Comparison of ENCODE assay signal across 23 cellular contexts in the genomic region with DNA sequence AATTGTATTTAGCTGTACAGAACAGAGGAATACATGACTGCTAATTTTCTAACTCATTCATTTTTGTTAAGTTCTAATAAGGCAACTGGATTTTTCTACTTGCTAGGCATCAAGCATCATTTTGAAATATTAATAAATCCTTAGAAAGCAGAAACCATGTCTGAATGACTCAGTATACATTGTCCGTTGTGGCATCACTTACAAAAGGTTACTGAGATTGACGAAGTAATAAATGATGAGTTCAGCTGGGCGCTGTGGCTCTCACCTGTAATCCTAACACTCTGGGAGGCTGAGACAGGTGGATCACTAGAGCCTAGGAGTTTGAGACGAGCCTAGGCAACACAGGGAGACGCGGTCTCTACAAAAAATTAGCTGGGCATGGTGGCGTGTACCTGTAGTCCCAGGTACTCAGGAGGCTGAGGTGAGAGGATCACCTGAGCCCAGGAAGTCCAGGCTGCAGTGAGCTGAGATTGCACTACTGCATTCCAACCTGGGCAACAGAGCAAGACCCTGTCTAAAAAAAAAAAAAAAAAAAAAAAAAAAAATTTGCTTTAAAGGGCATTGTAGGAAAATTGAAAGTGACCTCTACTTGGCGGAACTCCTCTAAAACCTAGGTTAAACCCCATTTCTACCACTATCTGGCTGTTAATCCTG. TPM values are rescaled to one million over a fixed set of nuclear protein-coding genes. Genes with fewer than 3 reads are reported as not detected.
DNase-seq lines count a peak whose midpoint lies in the region; ATAC-seq and TF ChIP-seq lines count a peak whose summit lies in the region.
"Had no signal": no experiment of that assay in that cellular context is flagged by ENCODE, and none has a peak within 500 bp of the region (broad histone marks: within the 10 kb centered on the region; RNA-seq: fewer than 3 reads in every experiment).

No MANE protein-coding gene starts in this region.

- H3K36me3 ChIP-seq in heart right ventricle (no peaks in the 10 kb centered on the region), ascending aorta (no peaks in the 10 kb centered on the region), iPS-18a (ENCODE audit: control insufficient read depth, low read depth, low read length) (no peaks in the 10 kb centered on the region)
- H3K36me3 ChIP-seq: neural progenitor cell, thyroid gland, WERI-Rb-1 had no signal

- H3K27ac ChIP-seq in heart right ventricle (peak overlapping the region in 6 of 10 donors; percentile 37 to 74 (median 51)), ascending aorta (peak overlapping the region; percentile 18 to 29), iPS-18a (ENCODE audit: low read length) (peak overlapping the region; percentile 80)
- H3K27ac ChIP-seq: body of pancreas, neural progenitor cell, thyroid gland, WERI-Rb-1 had no signal

- H3K4me3 Mint-ChIP-seq in activated naive CD8-positive, alpha-beta T cell treated with anti-CD3 and anti-CD28 coated beads for 36 hours = no peak overlapping the region
- no peak overlapping the region for H3K4me3 Mint-ChIP-seq in stimulated activated memory B cell treated with anti-CD40 and anti-IgM and Interleukin-4, amounts not matched to agents 10 μg/mL and 1 μg/mL and 100 μg/mL, for 72 hours
- H3K4me3 Mint-ChIP-seq: activated CD4-positive, alpha-beta memory T cell treated with anti-CD3 and anti-CD28 coated beads for 36 hours had no signal

- intact Hi-C loops in heart right ventricle (cut with DNase I) = loop anchor here in 2 of 10 donors (5.0 to 10.0 kb wide), 2 partner anchors 39 to 52 kb away; no protein-coding TSS in a partner anchor
- intact Hi-C loops in cardiac septum (cut with DNase I) = loop anchor here (5.0 kb wide), 1 partner anchor 39 kb away; no protein-coding TSS in a partner anchor
- intact Hi-C loops in ascending aorta (cut with DNase I) = no loop called here

- ATAC-seq in heart right ventricle (no peak), GM21515 (IDR thresholded peaks at IDR 0.05; ENCODE audit: unreplicated experiment) (no peak), HG02981 (IDR thresholded peaks at IDR 0.05; ENCODE audit: unreplicated experiment) (no peak)
- no peak for ATAC-seq in stimulated activated memory B cell treated with anti-CD40 and anti-IgM and Interleukin-4, amounts not matched to agents 10 μg/mL and 1 μg/mL and 100 μg/mL, for 72 hours
- ATAC-seq: body of pancreas had no signal

- no peak overlapping the region for H3K4me3 ChIP-seq in heart right ventricle
- no peak overlapping the region for H3K4me3 ChIP-seq in ascending aorta
- H3K4me3 ChIP-seq in iPS-18a (ENCODE audit: low read length) = no peak overlapping the region
- H3K4me3 ChIP-seq: body of pancreas, neural progenitor cell, thyroid gland had no signal

- H3K4me1 ChIP-seq in heart right ventricle (peaks cover 12 to 81% (median 56%) of the 10 kb centered on the region in 9 donors), ascending aorta (peaks cover 3 to 21% of the 10 kb centered on the region in 2 donors), iPS-18a (ENCODE audit: control insufficient read depth, low read depth, low read length) (peaks cover 23% of the 10 kb centered on the region)
- H3K4me1 ChIP-seq: body of pancreas, thyroid gland had no signal

- no peaks in the 10 kb centered on the region for H3K4me1 Mint-ChIP-seq in activated naive CD8-positive, alpha-beta T cell treated with anti-CD3 and anti-CD28 coated beads for 36 hours
- H3K4me1 Mint-ChIP-seq in stimulated activated memory B cell treated with anti-CD40 and anti-IgM and Interleukin-4, amounts not matched to agents 10 μg/mL and 1 μg/mL and 100 μg/mL, for 72 hours = no peaks in the 10 kb centered on the region

- no peaks in the 10 kb centered on the region for H3K36me3 Mint-ChIP-seq in activated naive CD8-positive, alpha-beta T cell treated with anti-CD3 and anti-CD28 coated beads for 36 hours
- H3K36me3 Mint-ChIP-seq in stimulated activated memory B cell treated with anti-CD40 and anti-IgM and Interleukin-4, amounts not matched to agents 10 μg/mL and 1 μg/mL and 100 μg/mL, for 72 hours = no peaks in the 10 kb centered on the region
- H3K36me3 Mint-ChIP-seq: activated CD4-positive, alpha-beta memory T cell treated with anti-CD3 and anti-CD28 coated beads for 36 hours had no signal

- TF ChIP-seq CTCF in heart right ventricle (IDR thresholded peaks at IDR 0.05) = no peak
- TF ChIP-seq CTCF in ascending aorta (IDR thresholded peaks at IDR 0.05) = no peak

- H3K9me3 ChIP-seq in heart right ventricle = no peaks in the 10 kb centered on the region
- no peaks in the 10 kb centered on the region for H3K9me3 ChIP-seq in ascending aorta
- H3K9me3 ChIP-seq in iPS-18a (ENCODE audit: control insufficient read depth, low read depth, low read length) = no peaks in the 10 kb centered on the region
- H3K9me3 ChIP-seq: body of pancreas, thyroid gland had no signal

- no peaks in the 10 kb centered on the region for H3K9me3 Mint-ChIP-seq in activated naive CD8-positive, alpha-beta T cell treated with anti-CD3 and anti-CD28 coated beads for 36 hours
- H3K9me3 Mint-ChIP-seq in stimulated activated memory B cell treated with anti-CD40 and anti-IgM and Interleukin-4, amounts not matched to agents 10 μg/mL and 1 μg/mL and 100 μg/mL, for 72 hours = no peaks in the 10 kb centered on the region
- H3K9me3 Mint-ChIP-seq: activated CD4-positive, alpha-beta memory T cell treated with anti-CD3 and anti-CD28 coated beads for 36 hours; neural progenitor cell had no signal

- peaks cover 19% of the 10 kb centered on the region for H3K27me3 Mint-ChIP-seq in activated naive CD8-positive, alpha-beta T cell treated with anti-CD3 and anti-CD28 coated beads for 36 hours
- H3K27me3 Mint-ChIP-seq in stimulated activated memory B cell treated with anti-CD40 and anti-IgM and Interleukin-4, amounts not matched to agents 10 μg/mL and 1 μg/mL and 100 μg/mL, for 72 hours = peaks cover 6% of the 10 kb centered on the region

- H3K9ac ChIP-seq in iPS-18a (ENCODE audit: low read length) = no peak overlapping the region
- H3K9ac ChIP-seq: neural progenitor cell had no signal

- H3K27ac Mint-ChIP-seq in activated naive CD8-positive, alpha-beta T cell treated with anti-CD3 and anti-CD28 coated beads for 36 hours = no peak overlapping the region
- no peak overlapping the region for H3K27ac Mint-ChIP-seq in stimulated activated memory B cell treated with anti-CD40 and anti-IgM and Interleukin-4, amounts not matched to agents 10 μg/mL and 1 μg/mL and 100 μg/mL, for 72 hours
- H3K27ac Mint-ChIP-seq: activated CD4-positive, alpha-beta memory T cell treated with anti-CD3 and anti-CD28 coated beads for 36 hours had no signal

- no peaks in the 10 kb centered on the region for H3K27me3 ChIP-seq in heart right ventricle
- no peaks in the 10 kb centered on the region for H3K27me3 ChIP-seq in ascending aorta
- H3K27me3 ChIP-seq in iPS-18a (ENCODE audit: control insufficient read depth, insufficient read depth, low read length) = no peaks in the 10 kb centered on the region
- H3K27me3 ChIP-seq: body of pancreas, neural progenitor cell, thyroid gland had no signal

- DNase-seq in heart right ventricle = no peak
- no peak for DNase-seq in cardiac septum (ENCODE audit: low spot score)
- no peak for DNase-seq in ascending aorta (ENCODE audit: low spot score in 2 of 2)
- DNase-seq in activated naive CD8-positive, alpha-beta T cell treated with anti-CD3 and anti-CD28 coated beads for 36 hours = no peak
- DNase-seq: activated CD4-positive, alpha-beta memory T cell treated with anti-CD3 and anti-CD28 coated beads for 36 hours; activated naive CD4-positive, alpha-beta T cell treated with anti-CD3 and anti-CD28 coated beads, Interleukin-2, amount 50 U/mL, for 16 hours; body of pancreas; DMS153; KG1; kidney; midbrain; NCI-H2029 treated with DMSO at 0.1 percent for 48 hours; NCI-H446 treated with DMSO at 0.1 percent for 48 hours; retina; RPMI8226; stimulated activated naive CD4-positive, alpha-beta T cell; thyroid gland; WERI-Rb-1 had no signal

- 79 to 96% methylated on average over 8 of the region's 8 CpGs for WGBS in heart right ventricle, 2 donors

RNA-seq across cellular contexts. Expression of a gene that starts 36.6 kb away (rescaled TPM):
- 10 to 100 TPM; 41.5 to 65.8 (median 58.2) TPM for total RNA-seq in heart right ventricle
- polyA plus RNA-seq in heart right ventricle = 10 to 100 TPM; 44.3 to 50.8 TPM
- total RNA-seq in cardiac septum = 68.9 TPM
- total RNA-seq in ascending aorta = 69.4 TPM
- total RNA-seq in activated naive CD8-positive, alpha-beta T cell treated with anti-CD3 and anti-CD28 coated beads for 36 hours = 1 to 10 TPM; 1.5 to 1.6 TPM

Comparison
In these comparisons a context has a peak if more than half of its experiments do, and no peak if none do; other contexts are left out.
1. H3K27ac ChIP-seq: peak in every context shown above with its lines; median percentile 80 in iPS-18a; 51 in heart right ventricle; 24 in ascending aorta.
2. RNA of a gene that starts 36.6 kb away (total RNA-seq): 69.4 TPM in ascending aorta (single experiment), 68.9 TPM in cardiac septum (single experiment) and 41.5 to 65.8 TPM in heart right ventricle; 1.5 to 1.6 TPM in activated naive CD8-positive, alpha-beta T cell treated with anti-CD3 and anti-CD28 coated beads for 36 hours; every median in the first group is over 10 times any median in the second.